Comparison of ENCODE assay signal across 28 cellular contexts in the genomic region with DNA sequence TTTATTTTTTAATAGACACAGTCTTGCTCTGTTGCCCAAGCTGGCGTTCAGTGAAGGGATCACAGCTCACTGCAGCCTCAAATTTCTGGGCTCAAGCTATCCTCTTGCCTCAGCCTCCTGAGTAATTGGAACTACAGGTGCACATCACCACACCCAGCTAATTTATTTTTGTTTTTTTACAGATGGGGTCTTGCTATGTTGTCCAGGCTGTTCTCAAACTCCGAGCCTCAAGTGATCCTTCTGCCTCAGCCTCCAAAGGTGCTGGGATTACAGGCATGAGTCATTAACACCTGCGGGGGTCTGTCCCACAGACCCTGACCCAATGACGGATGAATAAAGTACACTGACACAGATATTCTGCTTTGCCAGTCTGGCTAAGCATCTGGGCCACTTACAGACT.
"Had no signal": no experiment of that assay in that cellular context is flagged by ENCODE, and none has a peak within 500 bp of the region (broad histone marks: within the 10 kb centered on the region; RNA-seq: fewer than 3 reads in every experiment).

No MANE protein-coding gene starts in this region.

- ATAC-seq: natural killer cell; psoas muscle; right cardiac atrium; sciatic nerve; stimulated activated memory B cell treated with anti-CD40 and anti-IgM and Interleukin-4, amounts not matched to agents 10 μg/mL and 1 μg/mL and 100 μg/mL, for 72 hours; stimulated activated naive CD8-positive, alpha-beta T cell treated with anti-CD3 and anti-CD28 coated beads, Interleukin-15, amount 100 ng/mL, for 72 hours; stimulated activated naive CD8-positive, alpha-beta T cell treated with anti-CD3 and anti-CD28 coated beads, Interleukin-15, Interleukin-2, amounts not matched to agents 100 U/mL and 50 U/mL, for 24 hours; upper lobe of right lung had no signal

- H2AFZ ChIP-seq: neural progenitor cell, parathyroid adenoma had no signal

- H3K79me2 ChIP-seq: parathyroid adenoma had no signal

- H3K36me3 ChIP-seq: ovary, uterus had no signal

- H3K9me3 ChIP-seq: ovary, psoas muscle, spleen, suprapubic skin, testis, tibial artery, transverse colon, upper lobe of right lung, uterus had no signal

- H3K27me3 ChIP-seq: neural progenitor cell, ovary, spleen, suprapubic skin, testis, tibial artery, transverse colon, upper lobe of right lung, uterus had no signal

- H3K27ac ChIP-seq: neural progenitor cell, ovary, parathyroid adenoma, psoas muscle, skin epidermis, spleen, suprapubic skin, testis, tibial artery, transverse colon, upper lobe of right lung, uterus had no signal

- H3K9ac ChIP-seq: neural progenitor cell, parathyroid adenoma had no signal

- H3K4me2 ChIP-seq: neural progenitor cell, smooth muscle cell had no signal

- H3K4me3 ChIP-seq: neural progenitor cell, ovary, psoas muscle, skin epidermis, smooth muscle cell, spleen, suprapubic skin, testis, tibial artery, transverse colon, upper lobe of right lung, uterus had no signal

- DNase-seq: natural killer cell; occipital lobe; ovary; posterior cingulate gyrus; psoas muscle; right cardiac atrium; spleen; stimulated activated CD4-positive, alpha-beta T cell treated with anti-CD3 and anti-CD28 coated beads, Interleukin-12 subunit alpha, Interleukin-12 subunit beta, amount 100 ng/mL, for 4 hours; stimulated activated CD4-positive, alpha-beta T cell treated with anti-CD3 and anti-CD28 coated beads, Interleukin-1b, Interleukin-23, amount 100 ng/mL, for 48 hours; stimulated activated CD4-positive, alpha-beta T cell treated with anti-CD3 and anti-CD28 coated beads, Interleukin-4, amount 100 ng/mL, for 1 hour; stimulated activated CD4-positive, alpha-beta T cell treated with anti-CD3 and anti-CD28 coated beads, Interleukin-4, amount 100 ng/mL, for 4 hours; stimulated activated CD8-positive, alpha-beta memory T cell treated with anti-CD3 and anti-CD28 coated beads, Interleukin-4, amount 100 ng/mL, for 48 hours; stimulated activated naive CD4-positive, alpha-beta T cell; stimulated activated naive CD8-positive, alpha-beta T cell treated with anti-CD3 and anti-CD28 coated beads, Interleukin-15, amount 100 ng/mL, for 72 hours; stimulated activated naive CD8-positive, alpha-beta T cell treated with anti-CD3 and anti-CD28 coated beads, Interleukin-15, Interleukin-2, amounts not matched to agents 100 U/mL and 50 U/mL, for 24 hours; substantia nigra; testis; tibial artery; transverse colon; upper lobe of right lung; uterus had no signal

- H3K4me1 ChIP-seq: neural progenitor cell, parathyroid adenoma, psoas muscle, spleen, suprapubic skin, testis, tibial artery, transverse colon, upper lobe of right lung, uterus had no signal
